Comparison of ENCODE assay signal across 17 cellular contexts in genomic region chr10:94012834-94013830, GRCh38. TPM values are rescaled to one million over a fixed set of nuclear protein-coding genes. Genes with fewer than 3 reads are reported as not detected.
DNase-seq lines count a peak whose midpoint lies in the region; ATAC-seq and TF ChIP-seq lines count a peak whose summit lies in the region.
"Had no signal": no experiment of that assay in that cellular context is flagged by ENCODE, and none has a peak within 500 bp of the region (broad histone marks: within the 10 kb centered on the region; RNA-seq: fewer than 3 reads in every experiment).

No MANE protein-coding gene starts in this region.

- no peak overlapping the region for H3K9ac ChIP-seq in GM23248

- POLR2A ChIA-PET in Panc1 (lab: Charles Lee), result no interaction called here

- CTCF ChIA-PET in Panc1 (lab: Charles Lee), result no interaction called here

- DNase-seq in AG20443 (ENCODE audit: low spot score) (peak; percentile 30), GM23248 (peak; percentile 68), Panc1 (ENCODE audit: low read depth, low spot score) (no peak), lung (ENCODE audit: low spot score) (no peak), D341Med (ENCODE audit: low spot score) (no peak), Right ventricle myocardium inferior (ENCODE audit: missing footprints) (no peak)
- DNase-seq: DMS 273 treated with DMSO at 0.1 percent for 48 hours, NCI-H1048, NCI-H510A treated with DMSO at 0.1 percent for 48 hours, RPMI8226, SJCRH30, SW 1271 had no signal

- no peaks in the 10 kb centered on the region for H3K79me2 ChIP-seq in GM23248 (ENCODE audit: insufficient read depth)

- H3F3A ChIP-seq in GM23248 (ENCODE audit: insufficient read depth), result peaks cover 3% of the 10 kb centered on the region

- no peak for ATAC-seq in Panc1
- ATAC-seq in lung (ENCODE audit: insufficient read depth, low FRiP score), result peak; percentile 37
- ATAC-seq in HG03439 (IDR thresholded peaks at IDR 0.05; ENCODE audit: unreplicated experiment), result no peak
- no peak for ATAC-seq in Right ventricle myocardium inferior
- ATAC-seq: GM12878, HCT116, K562 had no signal

- H3K4me3 ChIP-seq in GM23248 (no peak overlapping the region), Panc1 (ENCODE audit: low read depth in 2 of 2, low read length in 2 of 2) (no peak overlapping the region), lung (no peak overlapping the region)
- H3K4me3 ChIP-seq: GM12878, K562, SJCRH30 had no signal

- H3K4me2 ChIP-seq in GM23248 (ENCODE audit: unreplicated experiment), result no peak overlapping the region

- H3K36me3 ChIP-seq in GM23248 (ENCODE audit: low read depth) (no peaks in the 10 kb centered on the region), Panc1 (ENCODE audit: control insufficient read depth, insufficient read depth, low read length) (no peaks in the 10 kb centered on the region), lung (ENCODE audit: control insufficient read depth in 2 of 2, insufficient read depth in 2 of 2, low read length in 2 of 2) (no peaks in the 10 kb centered on the region)
- H3K36me3 ChIP-seq: SJCRH30 had no signal

- BruUV-seq in Panc1 (replicated peaks; lab: Mats Ljungman, UMichigan), result no TSS peak

- no peak overlapping the region for H2AFZ ChIP-seq in GM23248

- in situ Hi-C loops in GM23248 (cut with MboI), result no loop called here
- in situ Hi-C loops in Panc1 (cut with HindIII; ENCODE audit: low pct_unique_long_range_greater_than_20kb, low sequenced_read_pairs), result no loop called here

- no peaks in the 10 kb centered on the region for H3K9me3 ChIP-seq in GM23248 (ENCODE audit: low read depth)
- H3K9me3 ChIP-seq in Panc1 (ENCODE audit: control insufficient read depth, insufficient read depth, low read depth, low read length), result no peaks in the 10 kb centered on the region
- H3K9me3 ChIP-seq in lung (ENCODE audit: control insufficient read depth in 2 of 2, insufficient read depth in 1 of 2, low read length in 1 of 2), result peaks cover 0 to 6% of the 10 kb centered on the region in 2 donors
- H3K9me3 ChIP-seq: SJCRH30 had no signal

- no peaks in the 10 kb centered on the region for H3K9me2 ChIP-seq in GM23248 (ENCODE audit: insufficient read depth)

- H3K27me3 ChIP-seq in GM23248 (replicated peaks; ENCODE audit: insufficient read depth) (no peaks in the 10 kb centered on the region), Panc1 (ENCODE audit: control insufficient read depth, insufficient read depth, low read length) (no peaks in the 10 kb centered on the region), lung (ENCODE audit: control insufficient read depth, insufficient read depth) (no peaks in the 10 kb centered on the region)
- H3K27me3 ChIP-seq: SJCRH30 had no signal

- H4K20me1 ChIP-seq in GM23248 (ENCODE audit: insufficient read depth), result no peaks in the 10 kb centered on the region

- 97 to 98% methylated on average over 3 of the region's 3 CpGs for WGBS in GM23248 (ENCODE audit: low coverage in 1 of 2, low lambda C conversion rate in 2 of 2, missing lambda C conversion rate in 2 of 2), 2 experiments
- WGBS in lung, 2 donors, result 55 to 71% methylated on average over 3 of the region's 3 CpGs

- H3K27ac ChIP-seq in GM23248, result 0 out of 2 replicates have a peak overlapping the region, but pooled peaks have one; percentile 11
- H3K27ac ChIP-seq in Panc1 (ENCODE audit: low read length), result 0 out of 2 replicates have a peak overlapping the region, but pooled peaks have one; percentile 25
- no peak overlapping the region for H3K27ac ChIP-seq in lung (ENCODE audit: low read depth in 1 of 2, low read length in 1 of 2)
- H3K27ac ChIP-seq: HL-60, SJCRH30 had no signal

- TF ChIP-seq CTCF in Panc1 (IDR thresholded peaks at IDR 0.05), result 0 out of 2 replicates have a peak, but pooled peaks have one; percentile 8
- TF ChIP-seq CTCF in lung (IDR thresholded peaks at IDR 0.05; ENCODE audit: control extremely low read depth, extremely low read depth), result no peak

- intact Hi-C loops in Panc1 (cut with micrococcal nuclease; ENCODE audit: unreplicated experiment) (no loop called here), Right ventricle myocardium inferior (cut with DNase I) (no loop called here)

- H3K4me1 ChIP-seq in GM23248 (ENCODE audit: insufficient read depth) (peaks cover 34% of the 10 kb centered on the region), Panc1 (ENCODE audit: control insufficient read depth, insufficient read depth, low read length) (peaks cover 45% of the 10 kb centered on the region), lung (ENCODE audit: control insufficient read depth in 2 of 2, insufficient read depth in 2 of 2, low read length in 2 of 2) (peaks cover 0 to 1% of the 10 kb centered on the region in 2 donors)
- H3K4me1 ChIP-seq: SJCRH30 had no signal

RNA-seq across cellular contexts. Expression of gene PLCE1, which starts 19.4 kb away (rescaled TPM):
- total RNA-seq in GM23248 (2014; rRNA removed; shearing (Covaris generic)), result 2.9 and 6.2 TPM in 2 replicates
- polyA plus RNA-seq in GM23248 (2016; fragmentation: Nextera tagmentation; extraction: Ambion mirVana) (3.7 TPM in 2 replicates), lung (1 to 10 TPM; 1.5 to 1.6 TPM)
- total RNA-seq in Panc1 (2021; ENCODE audit: unreplicated experiment) (39.7 TPM), lung (10 to 100 TPM in 1 of 2 donors, 1 to 10 TPM in 1; 8.9 to 15.7 TPM), Right ventricle myocardium inferior (4.2 TPM)
- 19.4 TPM for polyA plus RNA-seq in Panc1 (2012; ENCODE audit: insufficient read length)

Comparison
In these comparisons a context has a peak if more than half of its experiments do, and no peak if none do; other contexts are left out.
1. DNase-seq: peak in AG20443 (single experiment) and GM23248 (single experiment); none in Panc1 (single experiment), lung (single experiment), D341Med (single experiment) and Right ventricle myocardium inferior (single experiment).
2. H3K27ac ChIP-seq: peak in GM23248 (single experiment) and Panc1 (single experiment); none in lung (0 of 2).